19 cellular contexts compared by ENCODE assay signal in the genomic region with DNA sequence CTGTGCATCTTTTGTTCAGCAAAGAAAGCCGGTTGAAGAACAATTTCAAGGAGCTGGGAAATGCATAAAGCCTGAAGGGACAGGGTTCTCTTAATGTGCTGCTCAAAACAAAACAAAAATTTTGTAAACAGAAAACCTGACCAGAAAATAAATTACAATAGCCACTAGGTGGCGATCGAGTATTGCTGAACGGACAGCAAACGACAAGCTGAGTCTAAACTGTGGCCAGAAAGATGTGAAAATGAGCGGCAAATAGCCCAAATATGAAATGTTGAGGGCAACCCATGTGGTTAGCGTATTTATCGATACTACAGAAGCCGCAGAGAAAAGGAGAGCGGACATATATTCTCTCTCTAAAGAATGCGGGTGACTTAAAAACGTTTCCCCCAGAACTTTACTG. TPM values are rescaled to one million over a fixed set of nuclear protein-coding genes. Genes with fewer than 3 reads are reported as not detected.
"Had no signal": no experiment of that assay in that cellular context is flagged by ENCODE, and none has a peak within 500 bp of the region (broad histone marks: within the 10 kb centered on the region; RNA-seq: fewer than 3 reads in every experiment).

No MANE protein-coding gene starts in this region.

RNA-seq across cellular contexts. Expression of a gene that starts 16.7 kb away (rescaled TPM):
- total RNA-seq: natural killer cell treated with Interleukin-12 subunit alpha and Interleukin-12 subunit beta and Interleukin-15 and Interleukin-18, amount 100 ng/mL, for 72 hours; neural crest cell; omental fat pad; osteocyte; posterior vena cava; pulmonary artery endothelial cell; right atrium auricular region; sciatic nerve; smooth muscle cell; spleen; suprapubic skin; testis; transverse colon; upper lobe of right lung; urinary bladder; uterus had no signal
- polyA plus RNA-seq: pancreas, smooth muscle cell, spleen, thymus, urinary bladder had no signal

RNA-seq across cellular contexts. Expression of a gene that starts 20.6 kb away (rescaled TPM):
- total RNA-seq: natural killer cell treated with Interleukin-12 subunit alpha and Interleukin-12 subunit beta and Interleukin-15 and Interleukin-18, amount 100 ng/mL, for 72 hours; neural crest cell; omental fat pad; osteocyte; pancreas; posterior vena cava; prostate gland; pulmonary artery endothelial cell; right atrium auricular region; sciatic nerve; smooth muscle cell; spleen; suprapubic skin; transverse colon; upper lobe of right lung; urinary bladder; uterus had no signal
- polyA plus RNA-seq: pancreas, smooth muscle cell, spleen, thymus, urinary bladder had no signal
